1 cellular context compared by ENCODE assay signal in the genomic region with DNA sequence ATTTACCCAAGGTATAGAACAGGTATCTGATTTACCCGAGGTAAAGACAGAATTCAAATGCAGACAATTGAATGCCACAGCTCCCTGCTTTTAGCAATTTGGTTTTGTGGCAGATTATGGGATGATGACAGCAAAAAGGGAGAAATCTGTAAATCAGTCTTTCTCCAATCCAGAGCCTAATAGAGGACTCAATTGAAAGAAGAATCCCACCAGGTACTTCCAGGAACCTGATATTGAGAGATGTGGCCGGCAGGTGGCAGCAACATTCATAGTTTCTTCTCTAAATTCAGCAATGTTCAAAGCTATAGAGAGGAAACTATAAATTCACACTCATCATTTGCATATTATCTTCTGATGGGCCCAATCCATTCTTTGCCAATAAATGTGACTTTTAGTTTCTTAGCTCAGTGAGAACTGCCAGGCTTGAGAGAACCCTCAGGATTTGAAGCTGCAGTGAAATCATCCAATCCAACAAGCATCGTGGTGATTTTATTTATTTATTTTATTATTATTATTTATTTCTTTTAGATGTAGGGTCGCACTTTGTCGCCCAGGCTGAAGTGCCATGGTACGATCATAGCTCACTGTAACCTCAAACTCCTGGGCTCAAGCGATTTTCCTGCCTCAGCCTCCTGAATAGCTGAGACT.
TF ChIP-seq lines count a peak whose summit lies in the region.

No MANE protein-coding gene starts in this region.

TF ChIP-seq in K562, 482 proteins besides CTCF, POLR2A, EP300 and RAD21 (continued from another document):
- TF ChIP-seq POLR2AphosphoS5 (IDR thresholded peaks at IDR 0.05; ENCODE audit: control insufficient read depth, insufficient read depth, low read depth, low read length): no peak
- no peak for TF ChIP-seq ZNF780A (CRISPR knock-in tag; IDR thresholded peaks at IDR 0.05)
- no peak for TF ChIP-seq GTF2A2 (tag; IDR thresholded peaks at IDR 0.05)
- TF ChIP-seq YBX1 (IDR thresholded peaks at IDR 0.05): no peak
- TF ChIP-seq BRD9 (IDR thresholded peaks at IDR 0.05; ENCODE audit: low read depth, partially characterized antibody): no peak
- no peak for TF ChIP-seq U2AF2 (optimal IDR thresholded peaks at IDR 0.05; ENCODE audit: low read depth, low read length)
- TF ChIP-seq, protein P1, sequence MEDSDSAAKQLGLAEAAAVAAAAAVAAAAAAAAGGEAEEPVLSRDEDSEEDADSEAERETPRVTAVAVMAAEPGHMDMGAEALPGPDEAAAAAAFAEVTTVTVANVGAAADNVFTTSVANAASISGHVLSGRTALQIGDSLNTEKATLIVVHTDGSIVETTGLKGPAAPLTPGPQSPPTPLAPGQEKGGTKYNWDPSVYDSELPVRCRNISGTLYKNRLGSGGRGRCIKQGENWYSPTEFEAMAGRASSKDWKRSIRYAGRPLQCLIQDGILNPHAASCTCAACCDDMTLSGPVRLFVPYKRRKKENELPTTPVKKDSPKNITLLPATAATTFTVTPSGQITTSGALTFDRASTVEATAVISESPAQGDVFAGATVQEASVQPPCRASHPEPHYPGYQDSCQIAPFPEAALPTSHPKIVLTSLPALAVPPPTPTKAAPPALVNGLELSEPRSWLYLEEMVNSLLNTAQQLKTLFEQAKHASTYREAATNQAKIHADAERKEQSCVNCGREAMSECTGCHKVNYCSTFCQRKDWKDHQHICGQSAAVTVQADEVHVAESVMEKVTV (CRISPR knock-in tag; IDR thresholded peaks at IDR 0.05): peak; percentile 63
- no peak for TF ChIP-seq HLTF (IDR thresholded peaks at IDR 0.05)
- TF ChIP-seq RBM22 (IDR thresholded peaks at IDR 0.05; ENCODE audit: low read depth, low read length, poor library complexity, severe bottlenecking): no peak
- TF ChIP-seq, protein P2, sequence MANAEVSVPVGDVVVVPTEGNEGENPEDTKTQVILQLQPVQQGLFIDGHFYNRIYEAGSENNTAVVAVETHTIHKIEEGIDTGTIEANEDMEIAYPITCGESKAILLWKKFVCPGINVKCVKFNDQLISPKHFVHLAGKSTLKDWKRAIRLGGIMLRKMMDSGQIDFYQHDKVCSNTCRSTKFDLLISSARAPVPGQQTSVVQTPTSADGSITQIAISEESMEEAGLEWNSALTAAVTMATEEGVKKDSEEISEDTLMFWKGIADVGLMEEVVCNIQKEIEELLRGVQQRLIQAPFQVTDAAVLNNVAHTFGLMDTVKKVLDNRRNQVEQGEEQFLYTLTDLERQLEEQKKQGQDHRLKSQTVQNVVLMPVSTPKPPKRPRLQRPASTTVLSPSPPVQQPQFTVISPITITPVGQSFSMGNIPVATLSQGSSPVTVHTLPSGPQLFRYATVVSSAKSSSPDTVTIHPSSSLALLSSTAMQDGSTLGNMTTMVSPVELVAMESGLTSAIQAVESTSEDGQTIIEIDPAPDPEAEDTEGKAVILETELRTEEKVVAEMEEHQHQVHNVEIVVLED (CRISPR knock-in tag; IDR thresholded peaks at IDR 0.05): peak; percentile 13; the same call in 1 of the 2 replicates
- TF ChIP-seq ZNF584 (CRISPR knock-in tag; IDR thresholded peaks at IDR 0.05; ENCODE audit: low read depth): no peak
- TF ChIP-seq SNIP1 (IDR thresholded peaks at IDR 0.05; ENCODE audit: low read depth): no peak
- TF ChIP-seq, protein P3, sequence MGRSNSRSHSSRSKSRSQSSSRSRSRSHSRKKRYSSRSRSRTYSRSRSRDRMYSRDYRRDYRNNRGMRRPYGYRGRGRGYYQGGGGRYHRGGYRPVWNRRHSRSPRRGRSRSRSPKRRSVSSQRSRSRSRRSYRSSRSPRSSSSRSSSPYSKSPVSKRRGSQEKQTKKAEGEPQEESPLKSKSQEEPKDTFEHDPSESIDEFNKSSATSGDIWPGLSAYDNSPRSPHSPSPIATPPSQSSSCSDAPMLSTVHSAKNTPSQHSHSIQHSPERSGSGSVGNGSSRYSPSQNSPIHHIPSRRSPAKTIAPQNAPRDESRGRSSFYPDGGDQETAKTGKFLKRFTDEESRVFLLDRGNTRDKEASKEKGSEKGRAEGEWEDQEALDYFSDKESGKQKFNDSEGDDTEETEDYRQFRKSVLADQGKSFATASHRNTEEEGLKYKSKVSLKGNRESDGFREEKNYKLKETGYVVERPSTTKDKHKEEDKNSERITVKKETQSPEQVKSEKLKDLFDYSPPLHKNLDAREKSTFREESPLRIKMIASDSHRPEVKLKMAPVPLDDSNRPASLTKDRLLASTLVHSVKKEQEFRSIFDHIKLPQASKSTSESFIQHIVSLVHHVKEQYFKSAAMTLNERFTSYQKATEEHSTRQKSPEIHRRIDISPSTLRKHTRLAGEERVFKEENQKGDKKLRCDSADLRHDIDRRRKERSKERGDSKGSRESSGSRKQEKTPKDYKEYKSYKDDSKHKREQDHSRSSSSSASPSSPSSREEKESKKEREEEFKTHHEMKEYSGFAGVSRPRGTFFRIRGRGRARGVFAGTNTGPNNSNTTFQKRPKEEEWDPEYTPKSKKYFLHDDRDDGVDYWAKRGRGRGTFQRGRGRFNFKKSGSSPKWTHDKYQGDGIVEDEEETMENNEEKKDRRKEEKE (IDR thresholded peaks at IDR 0.05; ENCODE audit: borderline replicate concordance in 1 of 2, control insufficient read depth in 1 of 2, low read depth in 2 of 2, low read length in 1 of 2): no peak
- no peak for TF ChIP-seq MAFF (IDR thresholded peaks at IDR 0.05; ENCODE audit: low read length)
- TF ChIP-seq HDAC3 (IDR thresholded peaks at IDR 0.05; ENCODE audit: borderline replicate concordance, partially characterized antibody): no peak
- no peak for TF ChIP-seq ZNF175 (CRISPR knock-in tag; IDR thresholded peaks at IDR 0.05; ENCODE audit: low read depth)
- TF ChIP-seq, protein P4, sequence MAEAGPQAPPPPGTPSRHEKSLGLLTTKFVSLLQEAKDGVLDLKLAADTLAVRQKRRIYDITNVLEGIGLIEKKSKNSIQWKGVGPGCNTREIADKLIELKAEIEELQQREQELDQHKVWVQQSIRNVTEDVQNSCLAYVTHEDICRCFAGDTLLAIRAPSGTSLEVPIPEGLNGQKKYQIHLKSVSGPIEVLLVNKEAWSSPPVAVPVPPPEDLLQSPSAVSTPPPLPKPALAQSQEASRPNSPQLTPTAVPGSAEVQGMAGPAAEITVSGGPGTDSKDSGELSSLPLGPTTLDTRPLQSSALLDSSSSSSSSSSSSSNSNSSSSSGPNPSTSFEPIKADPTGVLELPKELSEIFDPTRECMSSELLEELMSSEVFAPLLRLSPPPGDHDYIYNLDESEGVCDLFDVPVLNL (CRISPR knock-in tag; IDR thresholded peaks at IDR 0.05; ENCODE audit: low read depth): no peak
- TF ChIP-seq, protein P5, sequence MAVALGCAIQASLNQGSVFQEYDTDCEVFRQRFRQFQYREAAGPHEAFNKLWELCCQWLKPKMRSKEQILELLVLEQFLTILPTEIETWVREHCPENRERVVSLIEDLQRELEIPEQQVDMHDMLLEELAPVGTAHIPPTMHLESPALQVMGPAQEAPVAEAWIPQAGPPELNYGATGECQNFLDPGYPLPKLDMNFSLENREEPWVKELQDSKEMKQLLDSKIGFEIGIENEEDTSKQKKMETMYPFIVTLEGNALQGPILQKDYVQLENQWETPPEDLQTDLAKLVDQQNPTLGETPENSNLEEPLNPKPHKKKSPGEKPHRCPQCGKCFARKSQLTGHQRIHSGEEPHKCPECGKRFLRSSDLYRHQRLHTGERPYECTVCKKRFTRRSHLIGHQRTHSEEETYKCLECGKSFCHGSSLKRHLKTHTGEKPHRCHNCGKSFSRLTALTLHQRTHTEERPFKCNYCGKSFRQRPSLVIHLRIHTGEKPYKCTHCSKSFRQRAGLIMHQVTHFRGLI (CRISPR knock-in tag; IDR thresholded peaks at IDR 0.05): no peak
- peak; percentile 30; the same call in 1 of the 2 replicates for TF ChIP-seq JUND (IDR thresholded peaks at IDR 0.05; ENCODE audit: borderline replicate concordance, low read depth, low read length)
- TF ChIP-seq JUND (tag; IDR thresholded peaks at IDR 0.05; ENCODE audit: borderline replicate concordance, low read depth, low read length): no peak
- TF ChIP-seq, protein P6, sequence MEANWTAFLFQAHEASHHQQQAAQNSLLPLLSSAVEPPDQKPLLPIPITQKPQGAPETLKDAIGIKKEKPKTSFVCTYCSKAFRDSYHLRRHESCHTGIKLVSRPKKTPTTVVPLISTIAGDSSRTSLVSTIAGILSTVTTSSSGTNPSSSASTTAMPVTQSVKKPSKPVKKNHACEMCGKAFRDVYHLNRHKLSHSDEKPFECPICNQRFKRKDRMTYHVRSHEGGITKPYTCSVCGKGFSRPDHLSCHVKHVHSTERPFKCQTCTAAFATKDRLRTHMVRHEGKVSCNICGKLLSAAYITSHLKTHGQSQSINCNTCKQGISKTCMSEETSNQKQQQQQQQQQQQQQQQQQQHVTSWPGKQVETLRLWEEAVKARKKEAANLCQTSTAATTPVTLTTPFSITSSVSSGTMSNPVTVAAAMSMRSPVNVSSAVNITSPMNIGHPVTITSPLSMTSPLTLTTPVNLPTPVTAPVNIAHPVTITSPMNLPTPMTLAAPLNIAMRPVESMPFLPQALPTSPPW (CRISPR knock-in tag; IDR thresholded peaks at IDR 0.05): no peak
- TF ChIP-seq, protein P7, sequence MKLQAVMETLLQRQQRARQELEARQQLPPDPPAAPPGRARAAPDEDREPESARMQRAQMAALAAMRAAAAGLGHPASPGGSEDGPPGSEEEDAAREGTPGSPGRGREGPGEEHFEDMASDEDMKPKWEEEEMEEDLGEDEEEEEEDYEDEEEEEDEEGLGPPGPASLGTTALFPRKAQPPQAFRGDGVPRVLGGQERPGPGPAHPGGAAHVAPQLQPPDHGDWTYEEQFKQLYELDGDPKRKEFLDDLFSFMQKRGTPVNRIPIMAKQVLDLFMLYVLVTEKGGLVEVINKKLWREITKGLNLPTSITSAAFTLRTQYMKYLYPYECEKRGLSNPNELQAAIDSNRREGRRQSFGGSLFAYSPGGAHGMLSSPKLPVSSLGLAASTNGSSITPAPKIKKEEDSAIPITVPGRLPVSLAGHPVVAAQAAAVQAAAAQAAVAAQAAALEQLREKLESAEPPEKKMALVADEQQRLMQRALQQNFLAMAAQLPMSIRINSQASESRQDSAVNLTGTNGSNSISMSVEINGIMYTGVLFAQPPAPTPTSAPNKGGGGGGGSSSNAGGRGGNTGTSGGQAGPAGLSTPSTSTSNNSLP (IDR thresholded peaks at IDR 0.05; ENCODE audit: borderline replicate concordance, low read depth, low read length): peak; percentile 78
- no peak for TF ChIP-seq ZKSCAN8 (CRISPR knock-in tag; IDR thresholded peaks at IDR 0.05)
- TF ChIP-seq ESRRA (IDR thresholded peaks at IDR 0.05; ENCODE audit: borderline replicate concordance, low read depth): no peak
- TF ChIP-seq MCM2 (IDR thresholded peaks at IDR 0.05; ENCODE audit: low read depth): no peak
- TF ChIP-seq, protein P8, sequence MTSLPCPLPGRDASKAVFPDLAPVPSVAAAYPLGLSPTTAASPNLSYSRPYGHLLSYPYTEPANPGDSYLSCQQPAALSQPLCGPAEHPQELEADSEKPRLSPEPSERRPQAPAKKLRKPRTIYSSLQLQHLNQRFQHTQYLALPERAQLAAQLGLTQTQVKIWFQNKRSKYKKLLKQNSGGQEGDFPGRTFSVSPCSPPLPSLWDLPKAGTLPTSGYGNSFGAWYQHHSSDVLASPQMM (CRISPR knock-in tag; IDR thresholded peaks at IDR 0.05): no peak
- 0 out of 2 replicates have a peak, but pooled peaks have one; percentile 27 for TF ChIP-seq ZNF384 (IDR thresholded peaks at IDR 0.05; ENCODE audit: low read depth, low read length)
